17 cellular contexts compared by ENCODE assay signal in genomic region chr2:152132321-152132720, GRCh38. TPM values are rescaled to one million over a fixed set of nuclear protein-coding genes. Genes with fewer than 3 reads are reported as not detected.
"Had no signal": no experiment of that assay in that cellular context is flagged by ENCODE, and none has a peak within 500 bp of the region (broad histone marks: within the 10 kb centered on the region; RNA-seq: fewer than 3 reads in every experiment).

No MANE protein-coding gene starts in this region.

- H3K4me3 ChIP-seq: dorsolateral prefrontal cortex, esophagus muscularis mucosa, gastroesophageal sphincter, lower lobe of right lung, prostate gland, right lobe of liver, spleen had no signal

- DNase-seq: activated CD4-positive, alpha-beta T cell treated with anti-CD3 and anti-CD28 coated beads for 48 hours; activated CD8-positive, alpha-beta memory T cell treated with anti-CD3 and anti-CD28 coated beads, Interleukin-2, amount 50 U/mL, for 48 hours; activated CD8-positive, alpha-beta T cell treated with anti-CD3 and anti-CD28 coated beads, Interleukin-2, amount 10 ng/mL, durations not matched to agents 7 days and 5 days; activated naive CD4-positive, alpha-beta T cell treated with anti-CD3 and anti-CD28 coated beads for 36 hours; cerebellar nuclear complex; dorsolateral prefrontal cortex; lower lobe of right lung; naive thymus-derived CD4-positive, alpha-beta T cell; occipital lobe; right lobe of liver; spleen; stimulated activated CD4-positive, alpha-beta T cell treated with anti-CD3 and anti-CD28 coated beads, Interleukin-1b, Interleukin-23, amount 100 ng/mL, for 48 hours; stimulated activated naive B cell treated with anti-CD40 and anti-IgM and Interleukin-4, amounts not matched to agents 10 μg/mL and 1 μg/mL and 100 μg/mL, for 72 hours; T-helper 9 cell had no signal

- ATAC-seq: activated CD8-positive, alpha-beta T cell treated with anti-CD3 and anti-CD28 coated beads, Interleukin-2, amount 10 ng/mL, durations not matched to agents 7 days and 5 days; gastroesophageal sphincter; lower lobe of right lung; naive thymus-derived CD4-positive, alpha-beta T cell; right lobe of liver; stimulated activated naive B cell treated with anti-CD40 and anti-IgM and Interleukin-4, amounts not matched to agents 10 μg/mL and 1 μg/mL and 100 μg/mL, for 72 hours had no signal

- H3K27ac ChIP-seq: dorsolateral prefrontal cortex, esophagus muscularis mucosa, gastroesophageal sphincter, lower lobe of right lung, prostate gland, right lobe of liver, spleen had no signal

- H3K4me1 ChIP-seq: lower lobe of right lung, right lobe of liver, spleen had no signal

- H3K27me3 ChIP-seq: dorsolateral prefrontal cortex, esophagus muscularis mucosa, gastroesophageal sphincter, right lobe of liver, spleen had no signal

- H3K9me3 ChIP-seq: esophagus muscularis mucosa, gastroesophageal sphincter, lower lobe of right lung, prostate gland, right lobe of liver, spleen had no signal

- H3K36me3 ChIP-seq: prostate gland, right lobe of liver had no signal

RNA-seq across cellular contexts. Expression of gene CACNB4, which starts 33.5 kb away (rescaled TPM):
- polyA plus RNA-seq: naive thymus-derived CD4-positive, alpha-beta T cell had no signal
